34 cellular contexts compared by ENCODE assay signal in the genomic region with DNA sequence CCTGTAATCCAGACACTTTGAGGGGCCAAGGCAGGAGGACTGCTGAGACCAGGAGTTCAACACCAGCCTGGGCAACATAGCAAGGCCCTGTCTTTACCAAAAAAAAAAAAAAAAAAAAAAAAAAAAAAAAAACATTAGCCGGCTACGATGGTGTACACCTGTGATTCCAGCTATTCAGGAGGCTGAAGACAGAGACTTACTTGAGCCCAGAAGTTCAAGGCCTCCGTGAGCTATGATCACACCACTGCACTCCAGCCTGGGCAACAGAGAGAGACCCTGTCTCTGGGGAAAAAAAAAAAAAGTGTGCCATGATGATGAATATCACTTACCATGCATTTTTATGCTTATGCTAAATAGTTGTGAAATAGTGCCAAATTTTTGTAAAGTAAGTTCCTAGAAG.
"Had no signal": no experiment of that assay in that cellular context is flagged by ENCODE, and none has a peak within 500 bp of the region (broad histone marks: within the 10 kb centered on the region; RNA-seq: fewer than 3 reads in every experiment).

No MANE protein-coding gene starts in this region.

- H3K4me3 ChIP-seq: heart left ventricle, neural progenitor cell, psoas muscle, sigmoid colon, tibial nerve had no signal

- H3K4me2 ChIP-seq: neural progenitor cell had no signal

- ATAC-seq: esophagus mucosa; heart left ventricle; left colon; natural killer cell; psoas muscle; stimulated activated memory B cell treated with anti-CD40 and anti-IgM and Interleukin-4, amounts not matched to agents 10 μg/mL and 1 μg/mL and 100 μg/mL, for 72 hours; stimulated activated naive CD8-positive, alpha-beta T cell treated with anti-CD3 and anti-CD28 coated beads, Interleukin-15, amount 100 ng/mL, for 72 hours had no signal

- H3K27ac ChIP-seq: heart left ventricle, neural progenitor cell, parathyroid adenoma, psoas muscle, sigmoid colon, tibial nerve had no signal

- DNase-seq: activated B cell treated with CpG ODN at 0.5 μM for 24 hours; activated CD4-positive, alpha-beta memory T cell treated with anti-CD3 and anti-CD28 coated beads for 36 hours; activated CD8-positive, alpha-beta memory T cell treated with anti-CD3 and anti-CD28 coated beads, Interleukin-2, amount 50 U/mL, for 4 hours; activated gamma-delta T cell treated with Interleukin-2 at 50 U/mL for 16 hours; activated T-cell treated with anti-CD3 and anti-CD28 coated beads, Interleukin-2, amount 50 U/mL, for 1 hour; amniotic stem cell; caudate nucleus; foreskin fibroblast; heart left ventricle; hypothalamus; immature natural killer cell; kidney; left colon; natural killer cell; occipital lobe; psoas muscle; sigmoid colon; small intestine; stimulated activated CD4-positive, alpha-beta T cell treated with anti-CD3 and anti-CD28 coated beads, Interleukin-1b, Interleukin-23, amount 100 ng/mL, for 48 hours; stimulated activated CD4-positive, alpha-beta T cell treated with anti-CD3 and anti-CD28 coated beads, Interleukin-4, amount 100 ng/mL, for 4 hours; stimulated activated CD8-positive, alpha-beta memory T cell treated with anti-CD3 and anti-CD28 coated beads, Interleukin-4, amount 100 ng/mL, for 48 hours; stimulated activated naive CD8-positive, alpha-beta T cell treated with anti-CD3 and anti-CD28 coated beads, Interleukin-15, amount 100 ng/mL, for 72 hours; T-helper 9 cell had no signal

- H3K36me3 Mint-ChIP-seq: activated CD4-positive, alpha-beta memory T cell treated with anti-CD3 and anti-CD28 coated beads for 36 hours; activated naive CD4-positive, alpha-beta T cell treated with anti-CD3 and anti-CD28 coated beads, Interleukin-2, amount 50 U/mL, for 72 hours; natural killer cell had no signal

- H3K9me3 Mint-ChIP-seq: activated B cell treated with CpG ODN at 0.5 μM for 24 hours; activated CD4-positive, alpha-beta memory T cell treated with anti-CD3 and anti-CD28 coated beads for 36 hours; activated naive CD4-positive, alpha-beta T cell treated with anti-CD3 and anti-CD28 coated beads, Interleukin-2, amount 50 U/mL, for 72 hours; activated T-helper 17 cell treated with anti-CD3 and anti-CD28 coated beads, Interleukin-2, amount 50 U/mL, for 72 hours; endodermal cell; immature natural killer cell; mesothelial cell of epicardium; natural killer cell; neural progenitor cell; stimulated activated memory B cell treated with anti-CD40 and anti-IgM and Interleukin-4, amounts not matched to agents 10 μg/mL and 1 μg/mL and 100 μg/mL, for 72 hours; T-helper 1 cell treated with Interleukin-12 subunit alpha and Interleukin-12 subunit beta and Interleukin-4 antibody, amounts not matched to agents 30 μg/mL and 1 μg/mL, for 36 hours had no signal

- H3K27me3 Mint-ChIP-seq: activated B cell treated with CpG ODN at 0.5 μM for 24 hours; activated CD4-positive, alpha-beta memory T cell treated with anti-CD3 and anti-CD28 coated beads for 36 hours; activated T-helper 17 cell treated with anti-CD3 and anti-CD28 coated beads, Interleukin-2, amount 50 U/mL, for 72 hours; stimulated activated memory B cell treated with anti-CD40 and anti-IgM and Interleukin-4, amounts not matched to agents 10 μg/mL and 1 μg/mL and 100 μg/mL, for 72 hours; stimulated activated naive CD8-positive, alpha-beta T cell treated with anti-CD3 and anti-CD28 coated beads, Interleukin-15, amount 100 ng/mL, for 72 hours had no signal

- H3K27me3 ChIP-seq: heart left ventricle, neural progenitor cell, sigmoid colon, tibial nerve had no signal

- H3K4me3 Mint-ChIP-seq: activated B cell treated with CpG ODN at 0.5 μM for 24 hours; activated CD4-positive, alpha-beta memory T cell treated with anti-CD3 and anti-CD28 coated beads for 36 hours; endodermal cell; immature natural killer cell; mesothelial cell of epicardium; natural killer cell; neural progenitor cell; stimulated activated memory B cell treated with anti-CD40 and anti-IgM and Interleukin-4, amounts not matched to agents 10 μg/mL and 1 μg/mL and 100 μg/mL, for 72 hours had no signal

- H3K27ac Mint-ChIP-seq: activated B cell treated with CpG ODN at 0.5 μM for 24 hours; mesothelial cell of epicardium; natural killer cell; stimulated activated memory B cell treated with anti-CD40 and anti-IgM and Interleukin-4, amounts not matched to agents 10 μg/mL and 1 μg/mL and 100 μg/mL, for 72 hours had no signal

- H3K4me1 ChIP-seq: parathyroid adenoma, psoas muscle had no signal

- H3K9me3 ChIP-seq: psoas muscle, sigmoid colon, tibial nerve had no signal

- FAIRE-seq: kidney, small intestine, TTC549 had no signal
